ENCODE assay signal across 11 cellular contexts in genomic region chr1:9058465-9058864, GRCh38. TPM values are rescaled to one million over a fixed set of nuclear protein-coding genes. Genes with fewer than 3 reads are reported as not detected.
DNase-seq lines count a peak whose midpoint lies in the region; ATAC-seq and TF ChIP-seq lines count a peak whose summit lies in the region.
"Had no signal": no experiment of that assay in that cellular context is flagged by ENCODE, and none has a peak within 500 bp of the region (broad histone marks: within the 10 kb centered on the region; RNA-seq: fewer than 3 reads in every experiment).

No MANE protein-coding gene starts in this region.

- intact Hi-C loops in gastrocnemius medialis (cut with DNase I; ENCODE audit: low total_unique reads), result no loop called here

- H2AK5ac ChIP-seq in H9 (ENCODE audit: insufficient read length, low read length), result no peak overlapping the region

- no peak overlapping the region for H4K8ac ChIP-seq in H9 (replicated peaks; ENCODE audit: insufficient read length, low read depth, low read length)

- no peak overlapping the region for H4K5ac ChIP-seq in H9 (ENCODE audit: insufficient read length, low read depth, low read length)

- H2BK5ac ChIP-seq in H9 (ENCODE audit: insufficient read length, low read length), result no peak overlapping the region

- no peak overlapping the region for H3K18ac ChIP-seq in H9 (ENCODE audit: insufficient read length, low read depth, low read length)

- H3K36me3 ChIP-seq in gastroesophageal sphincter (no peaks in the 10 kb centered on the region), gastrocnemius medialis (no peaks in the 10 kb centered on the region)

- H3K36me3 Mint-ChIP-seq in H9 (ENCODE audit: insufficient read depth in 1 of 3, low read depth in 3 of 3), result no peaks in the 10 kb centered on the region
- no peaks in the 10 kb centered on the region for H3K36me3 Mint-ChIP-seq in activated naive CD4-positive, alpha-beta T cell treated with anti-CD3 and anti-CD28 coated beads, Interleukin-2, amount 10 ng/mL, durations not matched to agents 7 days and 5 days

- WGBS in H9 (ENCODE audit: extremely low coverage, insufficient read length, low lambda C conversion rate), result no CpG with 5 or more reads among the region's 2 CpGs
- WGBS in gastroesophageal sphincter (ENCODE audit: low coverage in 1 of 2), 2 donors, result 29 to 60% methylated on average over 1 of the region's 2 CpGs

- H2BK12ac ChIP-seq in H9 (ENCODE audit: insufficient read length, low read depth, low read length), result no peak overlapping the region

- no peaks in the 10 kb centered on the region for H4K20me1 ChIP-seq in H9 (ENCODE audit: control insufficient read depth, insufficient read depth, insufficient read length)

- CTCF ChIA-PET in activated naive CD4-positive, alpha-beta T cell treated with anti-CD3 and anti-CD28 coated beads, Interleukin-2, amount 10 ng/mL, durations not matched to agents 7 days and 5 days (lab: Charles Lee), result interaction anchor here (0.6 kb wide), 1 partner anchor 854 kb away, joined by 3 read pairs; no protein-coding TSS in a partner anchor

- no peaks in the 10 kb centered on the region; a peak in 1 of 5 replicates for H3K9me3 Mint-ChIP-seq in H9
- no peaks in the 10 kb centered on the region for H3K9me3 Mint-ChIP-seq in activated naive CD4-positive, alpha-beta T cell treated with anti-CD3 and anti-CD28 coated beads, Interleukin-2, amount 10 ng/mL, durations not matched to agents 7 days and 5 days
- H3K9me3 Mint-ChIP-seq: activated T-helper 1 cell treated with anti-CD3 and anti-CD28 coated beads, Interleukin-12 subunit alpha, Interleukin-12 subunit beta, Interleukin-2, Interleukin-4 antibody, amounts not matched to agents 30 ng/mL and 10 ng/mL and 1 ng/mL, durations not matched to agents 14 hours and 24 hours and 36 hours had no signal

- H3K27me3 Mint-ChIP-seq in H9 (ENCODE audit: low read depth), result no peaks in the 10 kb centered on the region; the same call in 1 of the 2 replicates
- H3K27me3 Mint-ChIP-seq in activated naive CD4-positive, alpha-beta T cell treated with anti-CD3 and anti-CD28 coated beads, Interleukin-2, amount 10 ng/mL, durations not matched to agents 7 days and 5 days, result peaks cover 4% of the 10 kb centered on the region

- H3K27me3 ChIP-seq in H9 (ENCODE audit: insufficient read depth, low read length), result no peaks in the 10 kb centered on the region; the same call in 1 of the 2 replicates
- H3K27me3 ChIP-seq in gastroesophageal sphincter, result no peaks in the 10 kb centered on the region
- H3K27me3 ChIP-seq in gastrocnemius medialis, result no peaks in the 10 kb centered on the region
- H3K27me3 ChIP-seq: testis had no signal

- H3K14ac ChIP-seq in H9 (ENCODE audit: insufficient read depth, low read length), result no peak overlapping the region

- H3K27ac ChIP-seq in H9 (ENCODE audit: insufficient read length, low read depth, low read length) (no peak overlapping the region), gastroesophageal sphincter (no peak overlapping the region), gastrocnemius medialis (peak overlapping the region; percentile 79 to 90 (median 86))
- H3K27ac ChIP-seq: testis had no signal

- H3K4me3 ChIP-seq in WI38 (ENCODE audit: low read depth, low read length) (no peak overlapping the region), gastroesophageal sphincter (no peak overlapping the region), gastrocnemius medialis (no peak overlapping the region)
- H3K4me3 ChIP-seq: testis had no signal

- H3K4me1 Mint-ChIP-seq in H9, result peaks cover 7 to 10% of the 10 kb centered on the region in 2 experiments; a peak in 3 of 4 replicates
- H3K4me1 Mint-ChIP-seq in activated naive CD4-positive, alpha-beta T cell treated with anti-CD3 and anti-CD28 coated beads, Interleukin-2, amount 10 ng/mL, durations not matched to agents 7 days and 5 days, result no peaks in the 10 kb centered on the region

- in situ Hi-C loops in gastrocnemius medialis (cut with MboI; ENCODE audit: low sequenced_read_pairs in 4 of 4), result no loop called here

- no peak overlapping the region for H3K23ac ChIP-seq in H9 (ENCODE audit: insufficient read length, low read depth, low read length)

- H3K4ac ChIP-seq in H9 (ENCODE audit: low read depth, low read length), result no peak overlapping the region

- H3K56ac ChIP-seq in H9 (ENCODE audit: insufficient read length, low read depth, low read length), result no peak overlapping the region

- H3K4me1 ChIP-seq in H9 (ENCODE audit: insufficient read depth, low read length), result no peaks in the 10 kb centered on the region
- peaks cover 0 to 22% (median 0%) of the 10 kb centered on the region in 3 donors for H3K4me1 ChIP-seq in gastroesophageal sphincter
- H3K4me1 ChIP-seq in gastrocnemius medialis, result peaks cover 33 to 41% of the 10 kb centered on the region in 2 donors

- no peaks in the 10 kb centered on the region for H3K79me2 ChIP-seq in H9 (ENCODE audit: insufficient read depth, low read length)

- TF ChIP-seq EP300 in gastroesophageal sphincter (IDR thresholded peaks at IDR 0.05), result no peak

- H3K9ac ChIP-seq in H9 (ENCODE audit: extremely low read depth, insufficient read length, low read length), result no peak overlapping the region

- no peak overlapping the region for H3K4me2 ChIP-seq in H9 (ENCODE audit: insufficient read depth, insufficient read length, low read length)

- no peaks in the 10 kb centered on the region for H3K79me1 ChIP-seq in H9 (ENCODE audit: insufficient read depth, low read depth, low read length, poor library complexity, severe bottlenecking)

- no peak overlapping the region for H2BK15ac ChIP-seq in H9 (ENCODE audit: low read depth, low read length)

- TF ChIP-seq CTCF in H9 (conservative IDR thresholded peaks at IDR 0.05) (peak; percentile 43; the same call in 2 of the 3 replicates), WI38 (IDR thresholded peaks at IDR 0.05; ENCODE audit: low read depth, low read length) (0 out of 2 replicates have a peak, but pooled peaks have one; percentile 2), gastroesophageal sphincter (IDR thresholded peaks at IDR 0.05) (peak in 3 of 4 experiments; percentile 48 to 51 (median 50)), gastrocnemius medialis (IDR thresholded peaks at IDR 0.05 in 4 of 5, conservative IDR thresholded peaks at IDR 0.05 in 1 of 5) (peak in 4 of 5 experiments; percentile 25 to 50 (median 44))

- H3T11ph ChIP-seq in H9 (ENCODE audit: low read length), result no peak overlapping the region

- H3K23me2 ChIP-seq in H9 (ENCODE audit: insufficient read length, low read depth, low read length, poor library complexity, severe bottlenecking), result no peaks in the 10 kb centered on the region

- TF ChIP-seq POLR2A in gastroesophageal sphincter (IDR thresholded peaks at IDR 0.05), result no peak
- TF ChIP-seq POLR2A in gastrocnemius medialis (IDR thresholded peaks at IDR 0.05), result peak in 1 of 2 donors; percentile 31

- no peak for ATAC-seq in gastroesophageal sphincter
- peak; percentile 82 to 86 for ATAC-seq in gastrocnemius medialis

- H3K27ac Mint-ChIP-seq in H9, result no peak overlapping the region; a peak in 1 of 7 replicates
- H3K27ac Mint-ChIP-seq in activated naive CD4-positive, alpha-beta T cell treated with anti-CD3 and anti-CD28 coated beads, Interleukin-2, amount 10 ng/mL, durations not matched to agents 7 days and 5 days, result no peak overlapping the region
- H3K27ac Mint-ChIP-seq: activated T-helper 1 cell treated with anti-CD3 and anti-CD28 coated beads, Interleukin-12 subunit alpha, Interleukin-12 subunit beta, Interleukin-2, Interleukin-4 antibody, amounts not matched to agents 30 ng/mL and 10 ng/mL and 1 ng/mL, durations not matched to agents 14 hours and 24 hours and 36 hours had no signal

- H3K9me3 ChIP-seq in H9 (ENCODE audit: control insufficient read depth, low read depth, low read length) (no peaks in the 10 kb centered on the region), gastroesophageal sphincter (no peaks in the 10 kb centered on the region), gastrocnemius medialis (no peaks in the 10 kb centered on the region)
- H3K9me3 ChIP-seq: testis had no signal

- no peak overlapping the region for H4K91ac ChIP-seq in H9 (ENCODE audit: insufficient read length, low read depth, low read length)

- H2AFZ ChIP-seq in H9 (ENCODE audit: low read length), result no peak overlapping the region

- DNase-seq in H9, result no peak
- peak; percentile 57 to 77 for DNase-seq in gastrocnemius medialis
- no peak for DNase-seq in activated naive CD4-positive, alpha-beta T cell treated with anti-CD3 and anti-CD28 coated beads, Interleukin-2, amount 10 ng/mL, durations not matched to agents 7 days and 5 days
- no peak for DNase-seq in activated naive CD4-positive, alpha-beta T cell treated with Interleukin-2 at 50 U/mL for 16 hours
- no peak for DNase-seq in DMS53 (lab: John Stamatoyannopoulos, UW)
- DNase-seq: small intestine, testis had no signal

- no peak overlapping the region for H2BK120ac ChIP-seq in H9 (ENCODE audit: low read depth, low read length, poor library complexity, severe bottlenecking)

- H3K4me3 Mint-ChIP-seq in H9, result no peak overlapping the region
- H3K4me3 Mint-ChIP-seq in activated naive CD4-positive, alpha-beta T cell treated with anti-CD3 and anti-CD28 coated beads, Interleukin-2, amount 10 ng/mL, durations not matched to agents 7 days and 5 days, result no peak overlapping the region
- H3K4me3 Mint-ChIP-seq: activated T-helper 1 cell treated with anti-CD3 and anti-CD28 coated beads, Interleukin-12 subunit alpha, Interleukin-12 subunit beta, Interleukin-2, Interleukin-4 antibody, amounts not matched to agents 30 ng/mL and 10 ng/mL and 1 ng/mL, durations not matched to agents 14 hours and 24 hours and 36 hours had no signal

- no peak overlapping the region for H2BK20ac ChIP-seq in H9 (ENCODE audit: low read depth, low read length, poor library complexity, severe bottlenecking)

RNA-seq across cellular contexts. Expression of gene SLC2A5, which starts 11.0 kb away (rescaled TPM):
- total RNA-seq in H9 (2021) (not detected in 2 replicates), gastroesophageal sphincter (1 to 10 TPM in 1 of 4 donors, under 1 TPM in 3; 0.16 to 2.7 (median 0.39) TPM), gastrocnemius medialis (10 to 100 TPM; 11.2 to 34.5 (median 22.8) TPM)

RNA-seq across cellular contexts. Expression of gene SLC2A7, which starts 32.2 kb away (rescaled TPM):
- total RNA-seq in H9 (2021) (not detected in 2 replicates), gastroesophageal sphincter (under 1 TPM in 1 of 4 donors, not detected in 3; 0.27 TPM), gastrocnemius medialis (not detected)
- total RNA-seq: activated T-helper 1 cell treated with anti-CD3 and anti-CD28 coated beads, Interleukin-12 subunit alpha, Interleukin-12 subunit beta, Interleukin-2, Interleukin-4 antibody, amounts not matched to agents 30 ng/mL and 10 ng/mL and 1 ng/mL, durations not matched to agents 14 hours and 24 hours and 36 hours; MCF 10A had no signal

Comparison
In these comparisons a context has a peak if more than half of its experiments do, and no peak if none do; other contexts are left out.
1. DNase-seq: peak in gastrocnemius medialis (2 of 2); none in H9 (single experiment), activated naive CD4-positive, alpha-beta T cell treated with anti-CD3 and anti-CD28 coated beads, Interleukin-2, amount 10 ng/mL, durations not matched to agents 7 days and 5 days (single experiment), activated naive CD4-positive, alpha-beta T cell treated with Interleukin-2 at 50 U/mL for 16 hours (single experiment) and DMS53 (single experiment).
2. H3K27ac ChIP-seq: peak in gastrocnemius medialis (4 of 4); none in H9 (single experiment) and gastroesophageal sphincter (0 of 4).
3. Peak in every context shown above with its lines, with median percentiles within 50 percentile points of each other: CTCF ChIP-seq.